Comparison of ENCODE assay signal across 1 cellular context in the genomic region with DNA sequence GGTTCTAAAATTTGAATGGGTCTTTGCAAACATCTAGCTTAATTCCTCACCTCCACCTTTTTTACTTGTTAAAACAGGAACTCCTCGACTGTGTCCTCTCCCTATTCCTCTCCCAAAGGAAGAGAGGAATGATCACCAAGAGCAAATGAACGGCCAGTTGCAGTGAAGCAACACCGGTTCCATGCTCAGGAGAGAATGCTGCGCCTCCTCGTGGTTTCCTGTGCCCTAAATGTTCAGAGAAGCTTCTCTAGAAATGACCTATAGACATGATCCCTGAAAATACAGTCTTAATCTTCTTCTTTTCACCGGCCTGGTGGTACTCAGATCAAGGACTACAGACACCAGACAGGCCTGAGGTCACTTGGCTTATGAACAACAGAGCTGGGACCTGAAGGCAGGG.
TF ChIP-seq lines count a peak whose summit lies in the region.

No MANE protein-coding gene starts in this region.

TF ChIP-seq in GM12878, 131 proteins besides CTCF, POLR2A, EP300 and RAD21 (continued from another document):
- TF ChIP-seq, protein P1, sequence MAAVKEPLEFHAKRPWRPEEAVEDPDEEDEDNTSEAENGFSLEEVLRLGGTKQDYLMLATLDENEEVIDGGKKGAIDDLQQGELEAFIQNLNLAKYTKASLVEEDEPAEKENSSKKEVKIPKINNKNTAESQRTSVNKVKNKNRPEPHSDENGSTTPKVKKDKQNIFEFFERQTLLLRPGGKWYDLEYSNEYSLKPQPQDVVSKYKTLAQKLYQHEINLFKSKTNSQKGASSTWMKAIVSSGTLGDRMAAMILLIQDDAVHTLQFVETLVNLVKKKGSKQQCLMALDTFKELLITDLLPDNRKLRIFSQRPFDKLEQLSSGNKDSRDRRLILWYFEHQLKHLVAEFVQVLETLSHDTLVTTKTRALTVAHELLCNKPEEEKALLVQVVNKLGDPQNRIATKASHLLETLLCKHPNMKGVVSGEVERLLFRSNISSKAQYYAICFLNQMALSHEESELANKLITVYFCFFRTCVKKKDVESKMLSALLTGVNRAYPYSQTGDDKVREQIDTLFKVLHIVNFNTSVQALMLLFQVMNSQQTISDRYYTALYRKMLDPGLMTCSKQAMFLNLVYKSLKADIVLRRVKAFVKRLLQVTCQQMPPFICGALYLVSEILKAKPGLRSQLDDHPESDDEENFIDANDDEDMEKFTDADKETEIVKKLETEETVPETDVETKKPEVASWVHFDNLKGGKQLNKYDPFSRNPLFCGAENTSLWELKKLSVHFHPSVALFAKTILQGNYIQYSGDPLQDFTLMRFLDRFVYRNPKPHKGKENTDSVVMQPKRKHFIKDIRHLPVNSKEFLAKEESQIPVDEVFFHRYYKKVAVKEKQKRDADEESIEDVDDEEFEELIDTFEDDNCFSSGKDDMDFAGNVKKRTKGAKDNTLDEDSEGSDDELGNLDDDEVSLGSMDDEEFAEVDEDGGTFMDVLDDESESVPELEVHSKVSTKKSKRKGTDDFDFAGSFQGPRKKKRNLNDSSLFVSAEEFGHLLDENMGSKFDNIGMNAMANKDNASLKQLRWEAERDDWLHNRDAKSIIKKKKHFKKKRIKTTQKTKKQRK (IDR thresholded peaks at IDR 0.05; ENCODE audit: low read depth, low read length): no peak
- TF ChIP-seq, protein P2, sequence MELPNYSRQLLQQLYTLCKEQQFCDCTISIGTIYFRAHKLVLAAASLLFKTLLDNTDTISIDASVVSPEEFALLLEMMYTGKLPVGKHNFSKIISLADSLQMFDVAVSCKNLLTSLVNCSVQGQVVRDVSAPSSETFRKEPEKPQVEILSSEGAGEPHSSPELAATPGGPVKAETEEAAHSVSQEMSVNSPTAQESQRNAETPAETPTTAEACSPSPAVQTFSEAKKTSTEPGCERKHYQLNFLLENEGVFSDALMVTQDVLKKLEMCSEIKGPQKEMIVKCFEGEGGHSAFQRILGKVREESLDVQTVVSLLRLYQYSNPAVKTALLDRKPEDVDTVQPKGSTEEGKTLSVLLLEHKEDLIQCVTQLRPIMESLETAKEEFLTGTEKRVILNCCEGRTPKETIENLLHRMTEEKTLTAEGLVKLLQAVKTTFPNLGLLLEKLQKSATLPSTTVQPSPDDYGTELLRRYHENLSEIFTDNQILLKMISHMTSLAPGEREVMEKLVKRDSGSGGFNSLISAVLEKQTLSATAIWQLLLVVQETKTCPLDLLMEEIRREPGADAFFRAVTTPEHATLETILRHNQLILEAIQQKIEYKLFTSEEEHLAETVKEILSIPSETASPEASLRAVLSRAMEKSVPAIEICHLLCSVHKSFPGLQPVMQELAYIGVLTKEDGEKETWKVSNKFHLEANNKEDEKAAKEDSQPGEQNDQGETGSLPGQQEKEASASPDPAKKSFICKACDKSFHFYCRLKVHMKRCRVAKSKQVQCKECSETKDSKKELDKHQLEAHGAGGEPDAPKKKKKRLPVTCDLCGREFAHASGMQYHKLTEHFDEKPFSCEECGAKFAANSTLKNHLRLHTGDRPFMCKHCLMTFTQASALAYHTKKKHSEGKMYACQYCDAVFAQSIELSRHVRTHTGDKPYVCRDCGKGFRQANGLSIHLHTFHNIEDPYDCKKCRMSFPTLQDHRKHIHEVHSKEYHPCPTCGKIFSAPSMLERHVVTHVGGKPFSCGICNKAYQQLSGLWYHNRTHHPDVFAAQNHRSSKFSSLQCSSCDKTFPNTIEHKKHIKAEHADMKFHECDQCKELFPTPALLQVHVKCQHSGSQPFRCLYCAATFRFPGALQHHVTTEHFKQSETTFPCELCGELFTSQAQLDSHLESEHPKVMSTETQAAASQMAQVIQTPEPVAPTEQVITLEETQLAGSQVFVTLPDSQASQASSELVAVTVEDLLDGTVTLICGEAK (IDR thresholded peaks at IDR 0.05; ENCODE audit: borderline replicate concordance): no peak
- no peak for TF ChIP-seq HDGF (IDR thresholded peaks at IDR 0.05)
- TF ChIP-seq ATF7 (IDR thresholded peaks at IDR 0.05; ENCODE audit: low read depth): no peak
- no peak for TF ChIP-seq TCF7 (IDR thresholded peaks at IDR 0.05; ENCODE audit: borderline replicate concordance)
- TF ChIP-seq ASH2L (IDR thresholded peaks at IDR 0.05; ENCODE audit: borderline replicate concordance, low read depth): no peak
- no peak for TF ChIP-seq CREM (IDR thresholded peaks at IDR 0.05; ENCODE audit: low read depth)
- TF ChIP-seq NFYA (IDR thresholded peaks at IDR 0.05; ENCODE audit: borderline replicate concordance, low read depth, low read length): no peak
- TF ChIP-seq SMAD5 (IDR thresholded peaks at IDR 0.05; ENCODE audit: low read depth): no peak
- TF ChIP-seq, protein P3, sequence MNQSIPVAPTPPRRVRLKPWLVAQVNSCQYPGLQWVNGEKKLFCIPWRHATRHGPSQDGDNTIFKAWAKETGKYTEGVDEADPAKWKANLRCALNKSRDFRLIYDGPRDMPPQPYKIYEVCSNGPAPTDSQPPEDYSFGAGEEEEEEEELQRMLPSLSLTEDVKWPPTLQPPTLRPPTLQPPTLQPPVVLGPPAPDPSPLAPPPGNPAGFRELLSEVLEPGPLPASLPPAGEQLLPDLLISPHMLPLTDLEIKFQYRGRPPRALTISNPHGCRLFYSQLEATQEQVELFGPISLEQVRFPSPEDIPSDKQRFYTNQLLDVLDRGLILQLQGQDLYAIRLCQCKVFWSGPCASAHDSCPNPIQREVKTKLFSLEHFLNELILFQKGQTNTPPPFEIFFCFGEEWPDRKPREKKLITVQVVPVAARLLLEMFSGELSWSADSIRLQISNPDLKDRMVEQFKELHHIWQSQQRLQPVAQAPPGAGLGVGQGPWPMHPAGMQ (IDR thresholded peaks at IDR 0.05; ENCODE audit: borderline replicate concordance): no peak
- TF ChIP-seq BACH1 (IDR thresholded peaks at IDR 0.05; ENCODE audit: borderline replicate concordance): no peak
- no peak for TF ChIP-seq ZZZ3 (IDR thresholded peaks at IDR 0.05; ENCODE audit: control insufficient read depth, insufficient read length, low read depth)
TF ChIP-seq in GM12878: peak in this region for 0.
